In the genomic region with DNA sequence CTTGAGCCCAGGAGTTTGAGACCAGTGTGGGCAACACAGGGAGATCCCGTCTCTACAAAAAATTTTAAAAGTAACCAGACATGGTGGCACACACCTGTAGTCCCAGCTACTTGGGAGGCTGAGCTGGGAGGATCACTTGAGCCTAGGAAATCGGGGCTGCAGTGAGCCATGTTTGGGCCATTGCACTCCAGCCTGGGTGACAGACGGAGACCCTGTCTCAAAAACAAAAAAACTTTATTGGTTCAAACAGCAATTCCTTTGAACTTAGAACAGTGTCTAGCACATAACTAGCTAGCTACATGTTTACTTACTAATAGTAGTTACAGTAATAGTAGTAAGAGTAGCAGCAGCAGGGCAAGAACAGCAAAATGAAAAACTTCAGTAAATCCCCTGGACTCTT, we compare ENCODE assay signal across 21 cellular contexts. TPM values are rescaled to one million over a fixed set of nuclear protein-coding genes. Genes with fewer than 3 reads are reported as not detected.
A peak's percentile ranks its signal among the peaks of the same experiment; 100 is the strongest.
DNase-seq lines count a peak whose midpoint lies in the region; ATAC-seq, FAIRE-seq and TF ChIP-seq lines count a peak whose summit lies in the region.
"Had no signal": no experiment of that assay in that cellular context is flagged by ENCODE, and none has a peak within 500 bp of the region (broad histone marks: within the 10 kb centered on the region; RNA-seq: fewer than 3 reads in every experiment).

No MANE protein-coding gene starts in this region.

- BruUV-seq in HepG2 (replicated peaks; lab: Mats Ljungman, UMichigan) = no TSS peak

- H3K4me3 ChIP-seq in HepG2 (replicated peaks in 1 of 3; ENCODE audit: insufficient read depth in 1 of 3, low read depth in 2 of 3, low read length in 3 of 3) = no peak overlapping the region
- no peak overlapping the region for H3K4me3 ChIP-seq in right lobe of liver
- H3K4me3 ChIP-seq: A549; BLaER1 treated with 17β-estradiol and CSF1 and Interleukin-3, amounts not matched to agents 10 nM and 100 nM had no signal

- peak overlapping the region; percentile 2 for H3K27ac Mint-ChIP-seq in activated CD4-positive, alpha-beta T cell treated with anti-CD3 and anti-CD28 coated beads, Interleukin-2, amount 10 ng/mL, durations not matched to agents 7 days and 5 days
- H3K27ac Mint-ChIP-seq: B cell; CD4-positive, alpha-beta T cell; CD8-positive, alpha-beta T cell had no signal

- H3K27me3 Mint-ChIP-seq in activated CD4-positive, alpha-beta T cell treated with anti-CD3 and anti-CD28 coated beads, Interleukin-2, amount 10 ng/mL, durations not matched to agents 7 days and 5 days = no peaks in the 10 kb centered on the region
- H3K27me3 Mint-ChIP-seq: B cell; CD4-positive, alpha-beta T cell had no signal

- H3K27me3 ChIP-seq in HepG2 (ENCODE audit: control insufficient read depth in 1 of 2, insufficient read depth in 2 of 2, low read length in 2 of 2) (no peaks in the 10 kb centered on the region), right lobe of liver (no peaks in the 10 kb centered on the region)
- H3K27me3 ChIP-seq: BLaER1 treated with 17β-estradiol and CSF1 and Interleukin-3, amounts not matched to agents 10 nM and 100 nM had no signal

- ATAC-seq in HepG2 (no peak), right lobe of liver (no peak)
- ATAC-seq: A549; CD8-positive, alpha-beta T cell had no signal

- H3K36me3 ChIP-seq in HepG2 (replicated peaks in 1 of 2; ENCODE audit: control insufficient read depth in 1 of 2, insufficient read depth in 2 of 2, low read length in 2 of 2) (peaks cover 2 to 40% of the 10 kb centered on the region in 2 experiments; a peak in 4 of 5 replicates), right lobe of liver (peaks cover 0 to 21% (median 12%) of the 10 kb centered on the region in 4 donors)

- CTCF ChIA-PET in activated CD4-positive, alpha-beta T cell treated with anti-CD3 and anti-CD28 coated beads, Interleukin-2, amount 10 ng/mL, durations not matched to agents 7 days and 5 days (lab: Charles Lee) = interaction anchor here (0.6 kb wide), 2 partner anchors 35 to 458 kb away, joined by 3 read pairs; no protein-coding TSS in a partner anchor
- CTCF ChIA-PET in HepG2 (lab: Yijun Ruan, JAX; ENCODE audit: low intra/inter-chr PET ratio, low total read pairs) = no interaction called here

- no peak overlapping the region for H2AFZ ChIP-seq in HepG2 (ENCODE audit: low read length)

- H3K9ac ChIP-seq in HepG2 (ENCODE audit: insufficient read depth, low read depth, low read length) = no peak overlapping the region
- H3K9ac ChIP-seq: BLaER1 treated with 17β-estradiol and CSF1 and Interleukin-3, amounts not matched to agents 10 nM and 100 nM had no signal

- 98% methylated on average over 3 of the region's 3 CpGs for WGBS in HepG2 (ENCODE audit: low lambda C conversion rate)
- 100% methylated on average over 2 of the region's 3 CpGs for WGBS in right lobe of liver (ENCODE audit: insufficient coverage, low coverage, low lambda C conversion rate, missing lambda C conversion rate)

- TF ChIP-seq RAD21 in HepG2 (CRISPR knock-in tag; IDR thresholded peaks at IDR 0.05) = no peak

- H3K27ac ChIP-seq in HepG2 (ENCODE audit: extremely low read length, insufficient read depth, low read length) (no peak overlapping the region), right lobe of liver (no peak overlapping the region)
- H3K27ac ChIP-seq: 22Rv1; A549; BLaER1 treated with 17β-estradiol and CSF1 and Interleukin-3, amounts not matched to agents 10 nM and 100 nM; C4-2B had no signal

- intact Hi-C loops in HepG2 (cut with micrococcal nuclease; ENCODE audit: unreplicated experiment) (no loop called here), right lobe of liver (cut with DNase I) (no loop called here)

- in situ Hi-C loops in HepG2 (cut with HindIII; ENCODE audit: extremely low pct_ligation_motif_present, low pct_unique_long_range_greater_than_20kb) = no loop called here

- FAIRE-seq in HepG2 (lab: Jason Lieb, UNC) = no peak
- FAIRE-seq: A549, D721Med, G401.6, GM12892, GM18507 had no signal

- H3K4me1 Mint-ChIP-seq in activated CD4-positive, alpha-beta T cell treated with anti-CD3 and anti-CD28 coated beads, Interleukin-2, amount 10 ng/mL, durations not matched to agents 7 days and 5 days = peaks cover 11% of the 10 kb centered on the region
- H3K4me1 Mint-ChIP-seq: B cell had no signal

- POLR2A ChIA-PET in activated CD4-positive, alpha-beta T cell treated with anti-CD3 and anti-CD28 coated beads, Interleukin-2, amount 10 ng/mL, durations not matched to agents 7 days and 5 days (lab: Charles Lee) = interaction anchor here (0.5 kb wide), 1 partner anchor 54 kb away, joined by 3 read pairs; no protein-coding TSS in a partner anchor
- POLR2A ChIA-PET in HepG2 (lab: Yijun Ruan, JAX) = no interaction called here

- H3K9me3 ChIP-seq in HepG2 (ENCODE audit: low read length) (no peaks in the 10 kb centered on the region), right lobe of liver (no peaks in the 10 kb centered on the region)
- H3K9me3 ChIP-seq: A549, Caco-2 had no signal

- peaks cover 27% of the 10 kb centered on the region for H3K36me3 Mint-ChIP-seq in activated CD4-positive, alpha-beta T cell treated with anti-CD3 and anti-CD28 coated beads, Interleukin-2, amount 10 ng/mL, durations not matched to agents 7 days and 5 days (ENCODE audit: low read depth)

- H3K9me3 Mint-ChIP-seq in activated CD4-positive, alpha-beta T cell treated with anti-CD3 and anti-CD28 coated beads, Interleukin-2, amount 10 ng/mL, durations not matched to agents 7 days and 5 days = no peaks in the 10 kb centered on the region
- H3K9me3 Mint-ChIP-seq: CD4-positive, alpha-beta T cell; CD8-positive, alpha-beta T cell had no signal

- no peaks in the 10 kb centered on the region for H4K20me1 ChIP-seq in HepG2 (ENCODE audit: insufficient read depth, low read length)

- H3K4me1 ChIP-seq in HepG2 (ENCODE audit: insufficient read depth, low read length) = no peaks in the 10 kb centered on the region
- no peaks in the 10 kb centered on the region for H3K4me1 ChIP-seq in right lobe of liver
- H3K4me1 ChIP-seq: A549, Caco-2 had no signal

- no peak for DNase-seq in activated CD4-positive, alpha-beta T cell treated with anti-CD3 and anti-CD28 coated beads, Interleukin-2, amount 10 ng/mL, durations not matched to agents 7 days and 5 days
- DNase-seq in activated CD4-positive, alpha-beta T cell treated with anti-CD3 and anti-CD28 coated beads, Interleukin-2, amount 50 U/mL, for 4 hours = no peak
- DNase-seq in HepG2 (ENCODE audit: low spot score) (no peak), right lobe of liver (no peak), HUDEP-2 (lab: John Stamatoyannopoulos, UW; ENCODE audit: unreplicated experiment in 76 of 76) (no peak)
- DNase-seq: AML-193; Caco-2; Calu3; CD4-positive, alpha-beta T cell; CD8-positive, alpha-beta T cell; DMS79 treated with DMSO at 0.1 percent for 48 hours; GF-D8 had no signal

- TF ChIP-seq POLR2A in HepG2 (IDR thresholded peaks at IDR 0.05; ENCODE audit: insufficient read depth in 1 of 2, low read depth in 2 of 2, low read length in 2 of 2) (no peak), right lobe of liver (IDR thresholded peaks at IDR 0.05) (no peak)

- no peak for TF ChIP-seq CTCF in HepG2 (CRISPR knock-in tag; IDR thresholded peaks at IDR 0.05)
- no peak for TF ChIP-seq CTCF in right lobe of liver (IDR thresholded peaks at IDR 0.05)

- H3K4me3 Mint-ChIP-seq in activated CD4-positive, alpha-beta T cell treated with anti-CD3 and anti-CD28 coated beads, Interleukin-2, amount 10 ng/mL, durations not matched to agents 7 days and 5 days = no peak overlapping the region
- H3K4me3 Mint-ChIP-seq: B cell; CD4-positive, alpha-beta T cell; CD8-positive, alpha-beta T cell had no signal

- H3K4me2 ChIP-seq in HepG2 (ENCODE audit: low read depth, low read length) = no peak overlapping the region
- H3K4me2 ChIP-seq: A549; BLaER1 treated with 17β-estradiol and CSF1 and Interleukin-3, amounts not matched to agents 10 nM and 100 nM had no signal

- TF ChIP-seq EP300 in HepG2 (IDR thresholded peaks at IDR 0.05; ENCODE audit: low read depth in 2 of 2, low read length in 2 of 2) (no peak), HepG2 (CRISPR knock-in tag; IDR thresholded peaks at IDR 0.05; ENCODE audit: borderline replicate concordance) (no peak)

- peaks cover 3% of the 10 kb centered on the region for H3K79me2 ChIP-seq in HepG2 (ENCODE audit: insufficient read depth, low read length)

RNA-seq across cellular contexts. Expression of gene HAUS2, which starts 10.1 kb away (rescaled TPM):
- total RNA-seq in activated CD4-positive, alpha-beta T cell treated with anti-CD3 and anti-CD28 coated beads, Interleukin-2, amount 10 ng/mL, durations not matched to agents 7 days and 5 days = 10 to 100 TPM; 36.7 to 42.9 TPM
- total RNA-seq in HepG2 (2016; rRNA removed; fragmentation: Illumina TruSeq; extraction: Trizol) = 32.9 and 49.4 TPM in 2 replicates
- total RNA-seq in HepG2 (2016; cell fraction: cytosol; rRNA removed; fragmentation: Illumina TruSeq; extraction: Trizol; ENCODE audit: low read depth) = 8.7 and 10.9 TPM in 2 replicates
- total RNA-seq in HepG2 (2016; cell fraction: insoluble cytoplasmic fraction; rRNA removed; fragmentation: Illumina TruSeq; extraction: Trizol) = 32.1 and 46.9 TPM in 2 replicates
- total RNA-seq in HepG2 (2016; cell fraction: membrane; rRNA removed; fragmentation: Illumina TruSeq; extraction: Trizol) = 18.3 and 18.9 TPM in 2 replicates
- 11.2 and 15.2 TPM in 2 replicates for total RNA-seq in HepG2 (2016; cell fraction: nucleus; rRNA removed; fragmentation: Illumina TruSeq; extraction: Trizol)
- polyA plus RNA-seq in HepG2 (2011; rRNA removed) = 10.0 and 11.6 TPM in 2 replicates
- 6.5 and 10.4 TPM in 2 replicates for polyA plus RNA-seq in HepG2 (2011; cell fraction: cytosol; rRNA removed)
- 3.3 and 4.6 TPM in 2 replicates for polyA plus RNA-seq in HepG2 (2011; cell fraction: nucleus; rRNA removed)
- 9.7 and 11.7 TPM in 2 replicates for polyA plus RNA-seq in HepG2 (2012)
- 7.5 and 10.5 TPM in 2 replicates for polyA plus RNA-seq in HepG2 (2016; cell fraction: cytosol; fragmentation: Illumina TruSeq; extraction: Trizol; ENCODE audit: low read depth)
- 42.4 and 46.1 TPM in 2 replicates for polyA plus RNA-seq in HepG2 (2016; cell fraction: insoluble cytoplasmic fraction; fragmentation: Illumina TruSeq; extraction: Trizol; ENCODE audit: low read depth)
- 13.8 and 16.6 TPM in 2 replicates for polyA plus RNA-seq in HepG2 (2016; cell fraction: membrane; fragmentation: Illumina TruSeq; extraction: Trizol; ENCODE audit: low read depth)
- 17.3 and 19.7 TPM in 2 replicates for polyA plus RNA-seq in HepG2 (2016; cell fraction: nucleus; fragmentation: Illumina TruSeq; extraction: Trizol; ENCODE audit: insufficient read depth, low read depth)
- 2.0 and 13.0 TPM in 2 replicates for polyA minus RNA-seq in HepG2 (2011; rRNA and poly(A)+ RNA removed; ENCODE audit: low replicate concordance)
- 7.4 and 11.5 TPM in 2 replicates for polyA minus RNA-seq in HepG2 (2011; cell fraction: cytosol; rRNA and poly(A)+ RNA removed)
- polyA minus RNA-seq in HepG2 (2011; cell fraction: nucleus; rRNA and poly(A)+ RNA removed) = 5.2 and 6.3 TPM in 2 replicates
- 10 to 100 TPM in 3 of 6 experiments, 1 to 10 TPM in 3; 5.8 to 19.5 (median 8.6) TPM for total RNA-seq in right lobe of liver

RNA-seq across cellular contexts. Expression of gene LRRC57, which starts 10.1 kb away (rescaled TPM):
- 10 to 100 TPM; 19.1 to 20.3 TPM for total RNA-seq in activated CD4-positive, alpha-beta T cell treated with anti-CD3 and anti-CD28 coated beads, Interleukin-2, amount 10 ng/mL, durations not matched to agents 7 days and 5 days
- total RNA-seq in HepG2 (2016; rRNA removed; fragmentation: Illumina TruSeq; extraction: Trizol) (14.8 and 26.0 TPM in 2 replicates), right lobe of liver (10 to 100 TPM in 3 of 6 experiments, 1 to 10 TPM in 3; 8.5 to 10.8 (median 10.1) TPM)
- total RNA-seq in HepG2 (2016; cell fraction: cytosol; rRNA removed; fragmentation: Illumina TruSeq; extraction: Trizol; ENCODE audit: low read depth) = 1.7 and 3.9 TPM in 2 replicates
- 16.4 and 25.0 TPM in 2 replicates for total RNA-seq in HepG2 (2016; cell fraction: insoluble cytoplasmic fraction; rRNA removed; fragmentation: Illumina TruSeq; extraction: Trizol)
- 5.9 and 7.8 TPM in 2 replicates for total RNA-seq in HepG2 (2016; cell fraction: membrane; rRNA removed; fragmentation: Illumina TruSeq; extraction: Trizol)
- total RNA-seq in HepG2 (2016; cell fraction: nucleus; rRNA removed; fragmentation: Illumina TruSeq; extraction: Trizol) = 8.2 and 9.4 TPM in 2 replicates
- 4.1 and 5.8 TPM in 2 replicates for polyA plus RNA-seq in HepG2 (2011; rRNA removed)
- 4.0 and 6.6 TPM in 2 replicates for polyA plus RNA-seq in HepG2 (2011; cell fraction: cytosol; rRNA removed)
- 3.5 and 4.5 TPM in 2 replicates for polyA plus RNA-seq in HepG2 (2011; cell fraction: nucleus; rRNA removed)
- 5.1 and 5.9 TPM in 2 replicates for polyA plus RNA-seq in HepG2 (2012)
- polyA plus RNA-seq in HepG2 (2016; cell fraction: cytosol; fragmentation: Illumina TruSeq; extraction: Trizol; ENCODE audit: low read depth) = 0.71 and 0.75 TPM in 2 replicates
- polyA plus RNA-seq in HepG2 (2016; cell fraction: insoluble cytoplasmic fraction; fragmentation: Illumina TruSeq; extraction: Trizol; ENCODE audit: low read depth) = 16.5 and 17.4 TPM in 2 replicates
- 2.4 and 3.5 TPM in 2 replicates for polyA plus RNA-seq in HepG2 (2016; cell fraction: membrane; fragmentation: Illumina TruSeq; extraction: Trizol; ENCODE audit: low read depth)
- 11.6 and 12.8 TPM in 2 replicates for polyA plus RNA-seq in HepG2 (2016; cell fraction: nucleus; fragmentation: Illumina TruSeq; extraction: Trizol; ENCODE audit: insufficient read depth, low read depth)
- polyA minus RNA-seq in HepG2 (2011; rRNA and poly(A)+ RNA removed; ENCODE audit: low replicate concordance) = 5.2 and 9.8 TPM in 2 replicates
- 3.0 and 4.5 TPM in 2 replicates for polyA minus RNA-seq in HepG2 (2011; cell fraction: cytosol; rRNA and poly(A)+ RNA removed)
- 4.8 and 5.7 TPM in 2 replicates for polyA minus RNA-seq in HepG2 (2011; cell fraction: nucleus; rRNA and poly(A)+ RNA removed)

RNA-seq across cellular contexts. Expression of gene STARD9, which starts 16.7 kb away (rescaled TPM):
- 10 to 100 TPM in 1 of 2 experiments, 1 to 10 TPM in 1; 8.8 to 11.6 TPM for total RNA-seq in activated CD4-positive, alpha-beta T cell treated with anti-CD3 and anti-CD28 coated beads, Interleukin-2, amount 10 ng/mL, durations not matched to agents 7 days and 5 days
- total RNA-seq in HepG2 (2016; rRNA removed; fragmentation: Illumina TruSeq; extraction: Trizol) = 2.7 and 5.3 TPM in 2 replicates
- 1.0 and 1.3 TPM in 2 replicates for total RNA-seq in HepG2 (2016; cell fraction: cytosol; rRNA removed; fragmentation: Illumina TruSeq; extraction: Trizol; ENCODE audit: low read depth)
- total RNA-seq in HepG2 (2016; cell fraction: insoluble cytoplasmic fraction; rRNA removed; fragmentation: Illumina TruSeq; extraction: Trizol) = 2.6 and 4.9 TPM in 2 replicates
- 0.86 and 1.4 TPM in 2 replicates for total RNA-seq in HepG2 (2016; cell fraction: membrane; rRNA removed; fragmentation: Illumina TruSeq; extraction: Trizol)
- 9.0 and 12.9 TPM in 2 replicates for total RNA-seq in HepG2 (2016; cell fraction: nucleus; rRNA removed; fragmentation: Illumina TruSeq; extraction: Trizol)
- polyA plus RNA-seq in HepG2 (2011; rRNA removed) = 7.5 and 9.0 TPM in 2 replicates
- polyA plus RNA-seq in HepG2 (2011; cell fraction: cytosol; rRNA removed) = 1.7 and 1.9 TPM in 2 replicates
- polyA plus RNA-seq in HepG2 (2011; cell fraction: nucleus; rRNA removed) = 57.0 and 60.2 TPM in 2 replicates
- 5.9 and 8.8 TPM in 2 replicates for polyA plus RNA-seq in HepG2 (2012)
- polyA plus RNA-seq in HepG2 (2016; cell fraction: cytosol; fragmentation: Illumina TruSeq; extraction: Trizol; ENCODE audit: low read depth) = 0.23 and 0.53 TPM in 2 replicates
- 1.4 and 1.8 TPM in 2 replicates for polyA plus RNA-seq in HepG2 (2016; cell fraction: insoluble cytoplasmic fraction; fragmentation: Illumina TruSeq; extraction: Trizol; ENCODE audit: low read depth)
- polyA plus RNA-seq in HepG2 (2016; cell fraction: membrane; fragmentation: Illumina TruSeq; extraction: Trizol; ENCODE audit: low read depth) = 0.34 and 0.55 TPM in 2 replicates
- polyA plus RNA-seq in HepG2 (2016; cell fraction: nucleus; fragmentation: Illumina TruSeq; extraction: Trizol; ENCODE audit: insufficient read depth, low read depth) = 20.5 and 20.8 TPM in 2 replicates
- 8.8 and 8.9 TPM in 2 replicates for polyA minus RNA-seq in HepG2 (2011; rRNA and poly(A)+ RNA removed; ENCODE audit: low replicate concordance)
- polyA minus RNA-seq in HepG2 (2011; cell fraction: cytosol; rRNA and poly(A)+ RNA removed) = 1.9 and 2.0 TPM in 2 replicates
- 28.7 and 30.3 TPM in 2 replicates for polyA minus RNA-seq in HepG2 (2011; cell fraction: nucleus; rRNA and poly(A)+ RNA removed)
- total RNA-seq in right lobe of liver = 1 to 10 TPM in 5 of 6 experiments, under 1 TPM in 1; 0.70 to 3.1 (median 1.5) TPM
